1 cellular context compared by ENCODE assay signal in the genomic region with DNA sequence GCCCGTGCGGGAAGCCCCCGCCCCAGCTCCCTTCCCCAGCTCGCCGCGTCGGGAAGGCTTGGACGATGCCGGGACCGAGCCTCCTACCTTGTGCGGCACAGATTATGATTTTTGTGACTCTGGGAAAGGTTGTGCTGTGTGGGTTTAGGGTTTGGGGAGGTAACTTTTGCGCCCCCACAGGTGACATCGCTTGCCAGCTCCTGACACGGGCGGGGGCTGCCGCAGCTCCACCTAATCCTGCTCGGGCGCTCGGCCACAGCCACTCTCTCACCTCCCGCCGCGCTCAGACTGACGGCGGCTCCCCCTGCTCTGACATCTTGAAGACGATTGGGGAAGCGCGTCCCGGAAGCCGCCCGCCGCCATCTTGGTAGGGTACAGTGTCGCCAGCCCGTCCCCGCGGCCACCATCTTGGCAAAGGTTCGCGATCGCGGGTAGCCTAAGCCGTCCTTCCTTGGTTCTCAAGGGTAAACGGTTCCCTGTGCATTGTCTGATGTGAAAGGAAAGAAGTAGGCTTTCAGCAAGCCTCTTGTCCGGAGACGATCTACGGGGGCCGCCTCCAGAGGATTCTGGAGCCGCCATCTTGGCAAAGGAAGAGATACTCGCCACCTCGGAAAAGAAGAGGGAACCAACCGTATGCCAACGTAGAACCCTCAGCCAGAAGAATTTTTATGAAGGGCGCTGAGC.
A peak's percentile ranks its signal among the peaks of the same experiment; 100 is the strongest.
TF ChIP-seq lines count a peak whose summit lies in the region.

No MANE protein-coding gene starts in this region.

TF ChIP-seq in K562, 482 proteins besides CTCF, POLR2A, EP300 and RAD21 (continued from another document and continues in another):
- TF ChIP-seq CREM (IDR thresholded peaks at IDR 0.05; ENCODE audit: low read depth) (peak; percentile 73; the same call in 1 of the 2 replicates), HDAC3 (IDR thresholded peaks at IDR 0.05; ENCODE audit: borderline replicate concordance, partially characterized antibody) (no peak), ZNF280A (IDR thresholded peaks at IDR 0.05; ENCODE audit: low read depth, partially characterized antibody) (no peak), ZFPM2 (CRISPR knock-in tag; IDR thresholded peaks at IDR 0.05) (no peak), PTBP1 (IDR thresholded peaks at IDR 0.05; ENCODE audit: low read depth, low read length) (no peak), ZNF551 (CRISPR knock-in tag; IDR thresholded peaks at IDR 0.05) (no peak), CREBBP (IDR thresholded peaks at IDR 0.05; ENCODE audit: low read depth, low read length) (no peak), POLR2G (IDR thresholded peaks at IDR 0.05; ENCODE audit: low read depth, low read length) (peak; percentile 96), KLF16 (IDR thresholded peaks at IDR 0.05) (no peak), ZKSCAN1 (IDR thresholded peaks at IDR 0.05; ENCODE audit: low read depth, low read length) (no peak), MBD2 (IDR thresholded peaks at IDR 0.05; ENCODE audit: borderline replicate concordance, low read depth) (peak; percentile 38; the same call in 1 of the 2 replicates), ZBTB17 (CRISPR knock-in tag; IDR thresholded peaks at IDR 0.05) (peak; percentile 76; the same call in 1 of the 2 replicates), XRCC5 (IDR thresholded peaks at IDR 0.05; ENCODE audit: low read depth, low read length) (no peak), ZNF696 (CRISPR knock-in tag; conservative IDR thresholded peaks at IDR 0.05) (no peak), NR2C1 (IDR thresholded peaks at IDR 0.05) (peak; percentile 89), NR2C1 (tag; IDR thresholded peaks at IDR 0.05) (peak; percentile 88), ZNF324 (CRISPR knock-in tag; IDR thresholded peaks at IDR 0.05) (no peak), IFI16 (CRISPR knock-in tag; IDR thresholded peaks at IDR 0.05) (no peak), ZNF76 (CRISPR knock-in tag; IDR thresholded peaks at IDR 0.05; ENCODE audit: borderline replicate concordance) (no peak), ZNF507 (tag; conservative IDR thresholded peaks at IDR 0.05) (no peak), PCBP1 (IDR thresholded peaks at IDR 0.05; ENCODE audit: low read depth, low read length, poor library complexity, severe bottlenecking) (no peak), GATAD2A (IDR thresholded peaks at IDR 0.05) (no peak), CSDE1 (IDR thresholded peaks at IDR 0.05) (peak in 1 of 2 experiments; percentile 96; a peak in 2 of 4 replicates), SOX6 (IDR thresholded peaks at IDR 0.05) (no peak), ETV1 (tag; conservative IDR thresholded peaks at IDR 0.05; ENCODE audit: low read depth) (peak; percentile 87), MCM2 (IDR thresholded peaks at IDR 0.05; ENCODE audit: low read depth) (no peak), HNRNPH1 (optimal IDR thresholded peaks at IDR 0.05; ENCODE audit: low read depth, low read length) (no peak), RFX1 (IDR thresholded peaks at IDR 0.05) (no peak), CEBPG (CRISPR knock-in tag; IDR thresholded peaks at IDR 0.05) (no peak), CEBPG (tag; conservative IDR thresholded peaks at IDR 0.05 in 1 of 2, IDR thresholded peaks at IDR 0.05 in 1 of 2) (no peak), ZNF12 (CRISPR knock-in tag; IDR thresholded peaks at IDR 0.05) (no peak), CBFA2T3 (IDR thresholded peaks at IDR 0.05) (no peak), MECOM (CRISPR knock-in tag; IDR thresholded peaks at IDR 0.05) (peak; percentile 87), KAT7 (CRISPR knock-in tag; IDR thresholded peaks at IDR 0.05; ENCODE audit: borderline replicate concordance) (peak; percentile 59; the same call in 1 of the 2 replicates), ZNF408 (CRISPR knock-in tag; IDR thresholded peaks at IDR 0.05; ENCODE audit: low read depth) (no peak), POLR2B (IDR thresholded peaks at IDR 0.05; ENCODE audit: low read depth, partially characterized antibody) (peak; percentile 41), ZNF75A (CRISPR knock-in tag; IDR thresholded peaks at IDR 0.05) (no peak)
- TF ChIP-seq, protein P1, sequence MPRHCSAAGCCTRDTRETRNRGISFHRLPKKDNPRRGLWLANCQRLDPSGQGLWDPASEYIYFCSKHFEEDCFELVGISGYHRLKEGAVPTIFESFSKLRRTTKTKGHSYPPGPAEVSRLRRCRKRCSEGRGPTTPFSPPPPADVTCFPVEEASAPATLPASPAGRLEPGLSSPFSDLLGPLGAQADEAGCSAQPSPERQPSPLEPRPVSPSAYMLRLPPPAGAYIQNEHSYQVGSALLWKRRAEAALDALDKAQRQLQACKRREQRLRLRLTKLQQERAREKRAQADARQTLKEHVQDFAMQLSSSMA (CRISPR knock-in tag; IDR thresholded peaks at IDR 0.05) = peak; percentile 89
- TF ChIP-seq, protein P2, sequence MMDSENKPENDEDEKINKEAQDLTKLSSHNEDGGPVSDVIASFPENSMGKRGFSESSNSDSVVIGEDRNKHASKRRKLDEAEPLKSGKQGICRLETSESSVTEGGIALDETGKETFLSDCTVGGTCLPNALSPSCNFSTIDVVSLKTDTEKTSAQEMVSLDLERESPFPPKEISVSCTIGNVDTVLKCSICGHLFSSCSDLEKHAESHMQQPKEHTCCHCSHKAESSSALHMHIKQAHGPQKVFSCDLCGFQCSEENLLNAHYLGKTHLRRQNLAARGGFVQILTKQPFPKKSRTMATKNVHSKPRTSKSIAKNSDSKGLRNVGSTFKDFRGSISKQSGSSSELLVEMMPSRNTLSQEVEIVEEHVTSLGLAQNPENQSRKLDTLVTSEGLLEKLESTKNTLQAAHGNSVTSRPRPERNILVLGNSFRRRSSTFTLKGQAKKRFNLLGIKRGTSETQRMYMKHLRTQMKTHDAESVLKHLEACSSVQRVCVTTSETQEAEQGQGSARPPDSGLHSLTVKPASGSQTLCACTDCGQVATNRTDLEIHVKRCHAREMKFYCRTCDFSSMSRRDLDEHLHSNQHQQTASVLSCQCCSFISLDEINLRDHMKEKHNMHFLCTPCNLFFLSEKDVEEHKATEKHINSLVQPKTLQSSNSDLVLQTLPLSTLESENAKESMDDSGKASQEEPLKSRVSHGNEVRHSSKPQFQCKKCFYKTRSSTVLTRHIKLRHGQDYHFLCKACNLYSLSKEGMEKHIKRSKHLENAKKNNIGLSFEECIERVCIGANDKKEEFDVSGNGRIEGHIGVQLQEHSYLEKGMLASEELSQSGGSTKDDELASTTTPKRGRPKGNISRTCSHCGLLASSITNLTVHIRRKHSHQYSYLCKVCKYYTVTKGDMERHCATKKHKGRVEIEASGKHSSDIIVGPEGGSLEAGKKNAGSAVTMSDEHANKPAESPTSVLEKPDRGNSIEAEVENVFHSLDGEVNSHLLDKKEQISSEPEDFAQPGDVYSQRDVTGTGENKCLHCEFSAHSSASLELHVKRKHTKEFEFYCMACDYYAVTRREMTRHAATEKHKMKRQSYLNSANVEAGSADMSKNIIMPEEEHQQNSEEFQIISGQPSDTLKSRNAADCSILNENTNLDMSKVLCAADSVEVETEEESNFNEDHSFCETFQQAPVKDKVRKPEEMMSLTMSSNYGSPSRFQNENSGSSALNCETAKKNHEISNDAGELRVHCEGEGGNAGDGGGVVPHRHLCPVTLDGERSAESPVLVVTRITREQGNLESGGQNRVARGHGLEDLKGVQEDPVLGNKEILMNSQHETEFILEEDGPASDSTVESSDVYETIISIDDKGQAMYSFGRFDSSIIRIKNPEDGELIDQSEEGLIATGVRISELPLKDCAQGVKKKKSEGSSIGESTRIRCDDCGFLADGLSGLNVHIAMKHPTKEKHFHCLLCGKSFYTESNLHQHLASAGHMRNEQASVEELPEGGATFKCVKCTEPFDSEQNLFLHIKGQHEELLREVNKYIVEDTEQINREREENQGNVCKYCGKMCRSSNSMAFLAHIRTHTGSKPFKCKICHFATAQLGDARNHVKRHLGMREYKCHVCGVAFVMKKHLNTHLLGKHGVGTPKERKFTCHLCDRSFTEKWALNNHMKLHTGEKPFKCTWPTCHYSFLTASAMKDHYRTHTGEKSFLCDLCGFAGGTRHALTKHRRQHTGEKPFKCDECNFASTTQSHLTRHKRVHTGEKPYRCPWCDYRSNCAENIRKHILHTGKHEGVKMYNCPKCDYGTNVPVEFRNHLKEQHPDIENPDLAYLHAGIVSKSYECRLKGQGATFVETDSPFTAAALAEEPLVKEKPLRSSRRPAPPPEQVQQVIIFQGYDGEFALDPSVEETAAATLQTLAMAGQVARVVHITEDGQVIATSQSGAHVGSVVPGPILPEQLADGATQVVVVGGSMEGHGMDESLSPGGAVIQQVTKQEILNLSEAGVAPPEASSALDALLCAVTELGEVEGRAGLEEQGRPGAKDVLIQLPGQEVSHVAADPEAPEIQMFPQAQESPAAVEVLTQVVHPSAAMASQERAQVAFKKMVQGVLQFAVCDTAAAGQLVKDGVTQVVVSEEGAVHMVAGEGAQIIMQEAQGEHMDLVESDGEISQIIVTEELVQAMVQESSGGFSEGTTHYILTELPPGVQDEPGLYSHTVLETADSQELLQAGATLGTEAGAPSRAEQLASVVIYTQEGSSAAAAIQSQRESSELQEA (IDR thresholded peaks at IDR 0.05; ENCODE audit: low read depth) = 0 out of 2 replicates have a peak, but pooled peaks have one; percentile 39
- TF ChIP-seq, protein P3, sequence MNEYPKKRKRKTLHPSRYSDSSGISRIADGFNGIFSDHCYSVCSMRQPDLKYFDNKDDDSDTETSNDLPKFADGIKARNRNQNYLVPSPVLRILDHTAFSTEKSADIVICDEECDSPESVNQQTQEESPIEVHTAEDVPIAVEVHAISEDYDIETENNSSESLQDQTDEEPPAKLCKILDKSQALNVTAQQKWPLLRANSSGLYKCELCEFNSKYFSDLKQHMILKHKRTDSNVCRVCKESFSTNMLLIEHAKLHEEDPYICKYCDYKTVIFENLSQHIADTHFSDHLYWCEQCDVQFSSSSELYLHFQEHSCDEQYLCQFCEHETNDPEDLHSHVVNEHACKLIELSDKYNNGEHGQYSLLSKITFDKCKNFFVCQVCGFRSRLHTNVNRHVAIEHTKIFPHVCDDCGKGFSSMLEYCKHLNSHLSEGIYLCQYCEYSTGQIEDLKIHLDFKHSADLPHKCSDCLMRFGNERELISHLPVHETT (CRISPR knock-in tag; conservative IDR thresholded peaks at IDR 0.05 in 1 of 2, IDR thresholded peaks at IDR 0.05 in 1 of 2) = peak in 1 of 2 experiments; percentile 81; a peak in 2 of 4 replicates
- TF ChIP-seq, protein P4, sequence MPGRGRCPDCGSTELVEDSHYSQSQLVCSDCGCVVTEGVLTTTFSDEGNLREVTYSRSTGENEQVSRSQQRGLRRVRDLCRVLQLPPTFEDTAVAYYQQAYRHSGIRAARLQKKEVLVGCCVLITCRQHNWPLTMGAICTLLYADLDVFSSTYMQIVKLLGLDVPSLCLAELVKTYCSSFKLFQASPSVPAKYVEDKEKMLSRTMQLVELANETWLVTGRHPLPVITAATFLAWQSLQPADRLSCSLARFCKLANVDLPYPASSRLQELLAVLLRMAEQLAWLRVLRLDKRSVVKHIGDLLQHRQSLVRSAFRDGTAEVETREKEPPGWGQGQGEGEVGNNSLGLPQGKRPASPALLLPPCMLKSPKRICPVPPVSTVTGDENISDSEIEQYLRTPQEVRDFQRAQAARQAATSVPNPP (IDR thresholded peaks at IDR 0.05; ENCODE audit: borderline replicate concordance, insufficient read depth, insufficient read length) = no peak
- TF ChIP-seq, protein P5, sequence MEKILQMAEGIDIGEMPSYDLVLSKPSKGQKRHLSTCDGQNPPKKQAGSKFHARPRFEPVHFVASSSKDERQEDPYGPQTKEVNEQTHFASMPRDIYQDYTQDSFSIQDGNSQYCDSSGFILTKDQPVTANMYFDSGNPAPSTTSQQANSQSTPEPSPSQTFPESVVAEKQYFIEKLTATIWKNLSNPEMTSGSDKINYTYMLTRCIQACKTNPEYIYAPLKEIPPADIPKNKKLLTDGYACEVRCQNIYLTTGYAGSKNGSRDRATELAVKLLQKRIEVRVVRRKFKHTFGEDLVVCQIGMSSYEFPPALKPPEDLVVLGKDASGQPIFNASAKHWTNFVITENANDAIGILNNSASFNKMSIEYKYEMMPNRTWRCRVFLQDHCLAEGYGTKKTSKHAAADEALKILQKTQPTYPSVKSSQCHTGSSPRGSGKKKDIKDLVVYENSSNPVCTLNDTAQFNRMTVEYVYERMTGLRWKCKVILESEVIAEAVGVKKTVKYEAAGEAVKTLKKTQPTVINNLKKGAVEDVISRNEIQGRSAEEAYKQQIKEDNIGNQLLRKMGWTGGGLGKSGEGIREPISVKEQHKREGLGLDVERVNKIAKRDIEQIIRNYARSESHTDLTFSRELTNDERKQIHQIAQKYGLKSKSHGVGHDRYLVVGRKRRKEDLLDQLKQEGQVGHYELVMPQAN (IDR thresholded peaks at IDR 0.05; ENCODE audit: borderline replicate concordance) = no peak
- TF ChIP-seq, protein P6, sequence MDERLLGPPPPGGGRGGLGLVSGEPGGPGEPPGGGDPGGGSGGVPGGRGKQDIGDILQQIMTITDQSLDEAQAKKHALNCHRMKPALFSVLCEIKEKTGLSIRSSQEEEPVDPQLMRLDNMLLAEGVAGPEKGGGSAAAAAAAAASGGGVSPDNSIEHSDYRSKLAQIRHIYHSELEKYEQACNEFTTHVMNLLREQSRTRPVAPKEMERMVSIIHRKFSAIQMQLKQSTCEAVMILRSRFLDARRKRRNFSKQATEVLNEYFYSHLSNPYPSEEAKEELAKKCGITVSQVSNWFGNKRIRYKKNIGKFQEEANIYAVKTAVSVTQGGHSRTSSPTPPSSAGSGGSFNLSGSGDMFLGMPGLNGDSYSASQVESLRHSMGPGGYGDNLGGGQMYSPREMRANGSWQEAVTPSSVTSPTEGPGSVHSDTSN (CRISPR knock-in tag; IDR thresholded peaks at IDR 0.05; ENCODE audit: low read depth) = no peak; the same call in 1 of the 2 replicates
- TF ChIP-seq, protein P6 (tag; conservative IDR thresholded peaks at IDR 0.05; ENCODE audit: low read depth) = no peak
